In genomic region chr3:38687306-38687705, GRCh38 we compare ENCODE assay signal across 23 cellular contexts. TPM values are rescaled to one million over a fixed set of nuclear protein-coding genes. Genes with fewer than 3 reads are reported as not detected.
"Had no signal": no experiment of that assay in that cellular context is flagged by ENCODE, and none has a peak within 500 bp of the region (broad histone marks: within the 10 kb centered on the region; RNA-seq: fewer than 3 reads in every experiment).

No MANE protein-coding gene starts in this region.

- H3K9me3 Mint-ChIP-seq: activated naive CD8-positive, alpha-beta T cell treated with anti-CD3 and anti-CD28 coated beads, Interleukin-2, amount 10 ng/mL, durations not matched to agents 7 days and 5 days; activated T-cell treated with anti-CD3 and anti-CD28 coated beads, Interleukin-2, amount 50 U/mL, for 4 hours; activated T-helper 2 cell treated with anti-CD3 and anti-CD28 coated beads, Interferon-gamma antibody, Interleukin-2, Interleukin-4, amounts not matched to agents 10 μg/mL and 5 μg/mL and 100 μg/mL, durations not matched to agents 14 hours and 24 hours and 36 hours; neural progenitor cell; stimulated activated effector memory CD8-positive, alpha-beta T cell treated with anti-CD3 and anti-CD28 coated beads, Interleukin-12 subunit alpha, Interleukin-12 subunit beta, amount 100 ng/mL, for 72 hours had no signal

- DNase-seq: activated CD4-positive, alpha-beta T cell treated with anti-CD3 and anti-CD28 coated beads for 36 hours; activated CD4-positive, alpha-beta T cell treated with anti-CD3 and anti-CD28 coated beads, Interleukin-2, amount 50 U/mL, for 4 hours; activated CD8-positive, alpha-beta memory T cell treated with anti-CD3 and anti-CD28 coated beads, Interleukin-2, amount 50 U/mL, for 48 hours; activated naive CD4-positive, alpha-beta T cell treated with Interleukin-2 at 50 U/mL for 16 hours; activated naive CD8-positive, alpha-beta T cell treated with anti-CD3 and anti-CD28 coated beads, Interleukin-2, amount 10 ng/mL, durations not matched to agents 7 days and 5 days; activated T-cell treated with anti-CD3 and anti-CD28 coated beads, Interleukin-2, amount 50 U/mL, for 4 hours; amniotic stem cell; erythroblast; foreskin melanocyte; glutamatergic neuron; hippocampal formation; kidney glomerular epithelial cell; left lung; naive thymus-derived CD4-positive, alpha-beta T cell; small intestine; stimulated activated CD4-positive, alpha-beta T cell treated with anti-CD3 and anti-CD28 coated beads, Interleukin-2, amount 100 ng/mL, for 24 hours; trophoblast cell; uterus had no signal

- ATAC-seq: activated CD4-positive, alpha-beta T cell treated with anti-CD3 and anti-CD28 coated beads for 36 hours; activated T-cell treated with anti-CD3 and anti-CD28 coated beads, Interleukin-2, amount 50 U/mL, for 4 hours; left lung; naive thymus-derived CD4-positive, alpha-beta T cell; sciatic nerve; stimulated activated effector memory CD8-positive, alpha-beta T cell treated with anti-CD3 and anti-CD28 coated beads, Interleukin-12 subunit alpha, Interleukin-12 subunit beta, amount 100 ng/mL, for 72 hours had no signal

- H3K4me3 ChIP-seq: left lung, lung, neural progenitor cell, uterus had no signal

- H3K36me3 Mint-ChIP-seq: activated naive CD8-positive, alpha-beta T cell treated with anti-CD3 and anti-CD28 coated beads, Interleukin-2, amount 10 ng/mL, durations not matched to agents 7 days and 5 days; neural progenitor cell; stimulated activated effector memory CD8-positive, alpha-beta T cell treated with anti-CD3 and anti-CD28 coated beads, Interleukin-12 subunit alpha, Interleukin-12 subunit beta, amount 100 ng/mL, for 72 hours had no signal

- H3K4me1 Mint-ChIP-seq: activated CD4-positive, alpha-beta T cell treated with anti-CD3 and anti-CD28 coated beads for 36 hours; activated naive CD8-positive, alpha-beta T cell treated with anti-CD3 and anti-CD28 coated beads, Interleukin-2, amount 10 ng/mL, durations not matched to agents 7 days and 5 days; naive thymus-derived CD4-positive, alpha-beta T cell; neural progenitor cell; stimulated activated effector memory CD8-positive, alpha-beta T cell treated with anti-CD3 and anti-CD28 coated beads, Interleukin-12 subunit alpha, Interleukin-12 subunit beta, amount 100 ng/mL, for 72 hours had no signal

- H3K4me3 Mint-ChIP-seq: activated CD4-positive, alpha-beta T cell treated with anti-CD3 and anti-CD28 coated beads for 36 hours; activated naive CD8-positive, alpha-beta T cell treated with anti-CD3 and anti-CD28 coated beads, Interleukin-2, amount 10 ng/mL, durations not matched to agents 7 days and 5 days; activated T-cell treated with anti-CD3 and anti-CD28 coated beads, Interleukin-2, amount 50 U/mL, for 4 hours; naive thymus-derived CD4-positive, alpha-beta T cell; neural progenitor cell; stimulated activated effector memory CD8-positive, alpha-beta T cell treated with anti-CD3 and anti-CD28 coated beads, Interleukin-12 subunit alpha, Interleukin-12 subunit beta, amount 100 ng/mL, for 72 hours had no signal

- H3K27ac Mint-ChIP-seq: activated CD4-positive, alpha-beta T cell treated with anti-CD3 and anti-CD28 coated beads for 36 hours; activated naive CD8-positive, alpha-beta T cell treated with anti-CD3 and anti-CD28 coated beads, Interleukin-2, amount 10 ng/mL, durations not matched to agents 7 days and 5 days; activated T-helper 2 cell treated with anti-CD3 and anti-CD28 coated beads, Interferon-gamma antibody, Interleukin-2, Interleukin-4, amounts not matched to agents 10 μg/mL and 5 μg/mL and 100 μg/mL, durations not matched to agents 14 hours and 24 hours and 36 hours; naive thymus-derived CD4-positive, alpha-beta T cell; neural progenitor cell; stimulated activated effector memory CD8-positive, alpha-beta T cell treated with anti-CD3 and anti-CD28 coated beads, Interleukin-12 subunit alpha, Interleukin-12 subunit beta, amount 100 ng/mL, for 72 hours had no signal

RNA-seq across cellular contexts. Expression of gene SCN5A, which starts 37.8 kb away (rescaled TPM):
- total RNA-seq: activated T-cell treated with anti-CD3 and anti-CD28 coated beads, Interleukin-2, amount 50 U/mL, for 4 hours; activated T-helper 2 cell treated with anti-CD3 and anti-CD28 coated beads, Interferon-gamma antibody, Interleukin-2, Interleukin-4, amounts not matched to agents 10 μg/mL and 5 μg/mL and 100 μg/mL, durations not matched to agents 14 hours and 24 hours and 36 hours had no signal
